ENCODE assay signal across 9 cellular contexts in genomic region chr3:69740103-69741021, GRCh38. TPM values are rescaled to one million over a fixed set of nuclear protein-coding genes. Genes with fewer than 3 reads are reported as not detected.
A peak's percentile ranks its signal among the peaks of the same experiment; 100 is the strongest.
DNase-seq lines count a peak whose midpoint lies in the region; ATAC-seq and TF ChIP-seq lines count a peak whose summit lies in the region.
"Had no signal": no experiment of that assay in that cellular context is flagged by ENCODE, and none has a peak within 500 bp of the region (broad histone marks: within the 10 kb centered on the region; RNA-seq: fewer than 3 reads in every experiment).

No MANE protein-coding gene starts in this region.

- ATAC-seq in SK-N-SH treated with all-trans-retinoic acid at 6 μM for 48 hours (peak; percentile 3; the same call in 2 of the 3 replicates), heart right ventricle (peak in 5 of 8 donors; percentile 5 to 37 (median 23))

- WGBS in heart right ventricle, 2 donors: 11 to 18% methylated on average over 26 of the region's 26 CpGs

- H3K27me3 ChIP-seq in heart right ventricle: peaks cover 0 to 6% (median 0%) of the 10 kb centered on the region in 7 donors

- DNase-seq in NCI-H526 (lab: John Stamatoyannopoulos, UW) (peak; percentile 4 to 52), NCI-H526 treated with DMSO at 0.1 percent for 48 hours (lab: John Stamatoyannopoulos, UW) (no peak), heart right ventricle (peak; percentile 22 to 26), retinal pigment epithelial cell (ENCODE audit: low read depth) (no peak), posterior vena cava (ENCODE audit: low spot score) (no peak), NCI-H146 (lab: John Stamatoyannopoulos, UW) (no peak)
- no peak for DNase-seq in stimulated activated CD4-positive, alpha-beta T cell treated with anti-CD3 and anti-CD28 coated beads, Interleukin-1b, Interleukin-23, amount 100 ng/mL, for 48 hours
- DNase-seq: DND-41 had no signal

- peak overlapping the region; percentile 84 to 96 (median 92) for H3K27ac ChIP-seq in heart right ventricle

- intact Hi-C loops in heart right ventricle (cut with DNase I) (loop anchor here in 4 of 10 donors (5.0 kb wide), 2 partner anchors 47 to 52 kb away; no protein-coding TSS in a partner anchor), posterior vena cava (cut with DNase I) (loop anchor here in 1 of 2 donors (5.0 kb wide), 1 partner anchor 47 kb away; no protein-coding TSS in a partner anchor)

- no peak for TF ChIP-seq CTCF in heart right ventricle (IDR thresholded peaks at IDR 0.05)
- no peak for TF ChIP-seq CTCF in retinal pigment epithelial cell (conservative IDR thresholded peaks at IDR 0.05; ENCODE audit: low read depth, low read length)

- H3K36me3 ChIP-seq in heart right ventricle: no peaks in the 10 kb centered on the region

- H3K4me3 ChIP-seq in heart right ventricle (peak overlapping the region; percentile 76 to 98 (median 92)), retinal pigment epithelial cell (ENCODE audit: low read length) (peak overlapping the region; percentile 89)

- no peaks in the 10 kb centered on the region for H3K9me3 ChIP-seq in heart right ventricle

- H3K4me1 ChIP-seq in heart right ventricle: peaks cover 0 to 62% (median 19%) of the 10 kb centered on the region in 9 donors

TF ChIP-seq in SK-N-SH treated with all-trans-retinoic acid at 6 μM for 48 hours, 23 proteins besides CTCF, POLR2A, EP300 and RAD21:
- TF ChIP-seq SNAI2 (CRISPR knock-in tag; IDR thresholded peaks at IDR 0.05): no peak
- TF ChIP-seq ESRRG (CRISPR knock-in tag; IDR thresholded peaks at IDR 0.05): no peak
- TF ChIP-seq OSR1 (CRISPR knock-in tag; IDR thresholded peaks at IDR 0.05): no peak
- TF ChIP-seq TSHZ2 (CRISPR knock-in tag; IDR thresholded peaks at IDR 0.05): no peak
- no peak for TF ChIP-seq PPARA (CRISPR knock-in tag; IDR thresholded peaks at IDR 0.05; ENCODE audit: borderline replicate concordance)
- TF ChIP-seq CREB5 (CRISPR knock-in tag; IDR thresholded peaks at IDR 0.05; ENCODE audit: low read depth): no peak
- TF ChIP-seq PATZ1 (CRISPR knock-in tag; IDR thresholded peaks at IDR 0.05; ENCODE audit: borderline replicate concordance): no peak
- TF ChIP-seq RARB (CRISPR knock-in tag; IDR thresholded peaks at IDR 0.05): no peak
- no peak for TF ChIP-seq TCF4 (CRISPR knock-in tag; IDR thresholded peaks at IDR 0.05; ENCODE audit: borderline replicate concordance)
- no peak for TF ChIP-seq CSDC2 (CRISPR knock-in tag; IDR thresholded peaks at IDR 0.05)
- no peak for TF ChIP-seq ZNF8 (CRISPR knock-in tag; IDR thresholded peaks at IDR 0.05)
- TF ChIP-seq POU6F1 (CRISPR knock-in tag; IDR thresholded peaks at IDR 0.05; ENCODE audit: borderline replicate concordance, low read depth): no peak
- no peak for TF ChIP-seq GLIS3 (CRISPR knock-in tag; IDR thresholded peaks at IDR 0.05)
- no peak for TF ChIP-seq ZFP3 (CRISPR knock-in tag; IDR thresholded peaks at IDR 0.05)
- TF ChIP-seq ARNTL (CRISPR knock-in tag; IDR thresholded peaks at IDR 0.05; ENCODE audit: borderline replicate concordance, low read depth): no peak
- TF ChIP-seq TOX (CRISPR knock-in tag; IDR thresholded peaks at IDR 0.05; ENCODE audit: borderline replicate concordance): no peak
- no peak for TF ChIP-seq ZNF70 (CRISPR knock-in tag; IDR thresholded peaks at IDR 0.05)
- no peak for TF ChIP-seq CSRNP3 (CRISPR knock-in tag; IDR thresholded peaks at IDR 0.05)
- no peak for TF ChIP-seq BACH2 (CRISPR knock-in tag; IDR thresholded peaks at IDR 0.05; ENCODE audit: borderline replicate concordance)
- TF ChIP-seq ZFP30 (CRISPR knock-in tag; IDR thresholded peaks at IDR 0.05): no peak
TF ChIP-seq in SK-N-SH treated with all-trans-retinoic acid at 6 μM for 48 hours: peak in this region for 0.

RNA-seq across cellular contexts. Expression of gene MITF, which starts 1.1 kb away (rescaled TPM):
- 100 to 1,000 TPM in 1 of 10 donors, 10 to 100 TPM in 9; 53.7 to 101 (median 87.0) TPM for total RNA-seq in heart right ventricle
- polyA plus RNA-seq in heart right ventricle: 10 to 100 TPM; 15.1 to 24.3 TPM
- total RNA-seq in posterior vena cava: 10 to 100 TPM; 25.9 to 61.4 TPM

Comparison
In these comparisons a context has a peak if more than half of its experiments do, and no peak if none do; other contexts are left out.
1. DNase-seq: peak in NCI-H526 (2 of 2) and heart right ventricle (2 of 2); none in NCI-H526 treated with DMSO at 0.1 percent for 48 hours (single experiment), retinal pigment epithelial cell (single experiment), posterior vena cava (single experiment), NCI-H146 (single experiment) and stimulated activated CD4-positive, alpha-beta T cell treated with anti-CD3 and anti-CD28 coated beads, Interleukin-1b, Interleukin-23, amount 100 ng/mL, for 48 hours (single experiment).